8 cellular contexts compared by ENCODE assay signal in the genomic region with DNA sequence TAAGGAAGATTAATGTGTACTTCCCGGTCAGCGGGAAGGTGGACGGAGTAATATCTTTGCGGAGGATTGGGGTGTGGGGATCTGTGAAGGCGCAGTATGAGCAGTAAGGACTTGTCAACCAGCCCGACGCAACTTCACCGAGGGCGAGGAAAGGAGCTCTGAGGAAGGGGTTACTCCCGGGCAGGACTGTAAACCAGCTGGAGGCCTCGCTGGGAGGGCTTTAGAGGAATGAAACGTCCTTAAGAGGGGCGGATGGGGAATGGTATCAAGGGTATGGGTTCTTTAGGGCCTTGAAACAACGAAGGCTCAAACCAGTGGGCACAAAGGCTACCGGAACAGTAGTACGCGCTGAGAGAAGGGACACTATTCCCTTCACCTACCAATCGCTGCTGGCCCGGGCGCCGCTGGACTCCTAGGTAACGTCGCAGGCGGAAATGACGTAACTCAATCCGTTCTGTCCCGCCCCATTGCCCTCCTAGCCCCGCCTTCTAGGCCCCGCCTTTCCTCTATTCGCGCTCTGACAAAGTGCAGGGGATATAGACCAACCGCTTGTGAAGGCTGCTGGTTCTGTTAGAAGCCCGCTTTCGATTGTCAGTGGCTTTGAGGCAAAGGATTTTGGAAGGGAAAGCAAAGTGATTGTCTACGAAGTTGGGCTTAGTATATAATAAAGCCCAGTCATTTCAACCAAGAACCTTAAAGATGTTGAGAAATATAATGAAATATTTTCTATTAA.
A peak's percentile ranks its signal among the peaks of the same experiment; 100 is the strongest.
DNase-seq lines count a peak whose midpoint lies in the region; ATAC-seq and TF ChIP-seq lines count a peak whose summit lies in the region.

A gene with protein sequence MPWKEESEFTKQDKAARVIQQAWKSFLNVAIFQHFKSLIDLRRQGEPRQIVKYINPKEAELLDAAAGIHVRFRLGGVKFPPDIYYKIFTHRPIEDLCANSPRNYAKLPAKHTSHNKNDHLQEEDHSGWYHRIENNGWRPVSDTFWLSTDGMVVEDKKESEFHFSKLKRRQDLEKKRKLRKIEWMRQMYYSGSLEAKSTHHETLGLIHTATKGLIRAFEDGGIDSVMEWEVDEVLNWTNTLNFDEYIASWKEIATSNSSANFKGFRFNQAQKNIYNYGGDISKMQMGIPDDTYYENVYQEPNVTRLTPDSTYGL (minus strand): TSS at position 439 of the 733 bp plus-strand sequence. CDS start 5,970 bp downstream, outside the sequence.

- H3K27ac ChIP-seq in OCI-LY3 (ENCODE audit: low read length) = peak within 1 kb of the TSS; percentile 67

- H3K27me3 ChIP-seq in OCI-LY3 (ENCODE audit: low read depth, low read length) = no peaks in the 10 kb centered on the region

- peaks cover 6% of the 10 kb centered on the region; the same call in 1 of the 2 replicates for H3K4me1 ChIP-seq in OCI-LY3 (ENCODE audit: low read length)

- TF ChIP-seq CTCF in OCI-LY3 (IDR thresholded peaks at IDR 0.05; ENCODE audit: low read depth, low read length) = no peak

- H3K36me3 ChIP-seq in OCI-LY3 (replicated peaks; ENCODE audit: low read depth, low read length) = no peaks in the 10 kb centered on the region

- peak; percentile 99 for ATAC-seq in GM21528 (IDR thresholded peaks at IDR 0.05; ENCODE audit: low FRiP score, unreplicated experiment)

- peak within 1 kb of the TSS; percentile 98 for H3K4me3 ChIP-seq in OCI-LY3 (ENCODE audit: low read length)

- peak within 1 kb of the TSS; percentile 89 for H2AFZ ChIP-seq in OCI-LY3 (ENCODE audit: low read depth, low read length)

- peak within 1 kb of the TSS; percentile 93 for H3K9ac ChIP-seq in OCI-LY3 (ENCODE audit: low read length)

- peak within 1 kb of the TSS; percentile 88 for H3K4me2 ChIP-seq in OCI-LY3 (ENCODE audit: low read length)

- no peaks in the 10 kb centered on the region for H3K79me2 ChIP-seq in OCI-LY3 (ENCODE audit: low read length)

- H3K9me3 ChIP-seq in OCI-LY3 (ENCODE audit: insufficient read depth, low read length) = no peaks in the 10 kb centered on the region

- peak; percentile 89 for DNase-seq in DMS 273 treated with DMSO at 0.1 percent for 48 hours (lab: John Stamatoyannopoulos, UW)
- peak; percentile 56 for DNase-seq in HuH-7.5 (ENCODE audit: low spot score)
- DNase-seq in activated T-cell treated with anti-CD3 and anti-CD28 coated beads for 24 hours (ENCODE audit: low read depth) = peak; percentile 93
- peak; percentile 87 for DNase-seq in epidermal melanocyte (ENCODE audit: insufficient read length, low spot score)
- DNase-seq in midbrain (lab: John Stamatoyannopoulos, UW) = peak; percentile 99
- peak; percentile 89 to 92 for DNase-seq in stimulated activated CD8-positive, alpha-beta memory T cell treated with anti-CD3 and anti-CD28 coated beads, Interleukin-15, amount 100 ng/mL, for 48 hours (ENCODE audit: low read depth in 2 of 2)

- H4K20me1 ChIP-seq in OCI-LY3 (ENCODE audit: insufficient read depth, low read length) = no peaks in the 10 kb centered on the region

Comparison
In these comparisons a context has a peak if more than half of its experiments do, and no peak if none do; other contexts are left out.
1. Peak in every context shown above with its lines: DNase-seq, ATAC-seq, H3K4me3 ChIP-seq and H3K27ac ChIP-seq.